ENCODE assay signal across 8 cellular contexts in genomic region chr17:81393684-81394376, GRCh38. TPM values are rescaled to one million over a fixed set of nuclear protein-coding genes. Genes with fewer than 3 reads are reported as not detected.
DNase-seq lines count a peak whose midpoint lies in the region; ATAC-seq and TF ChIP-seq lines count a peak whose summit lies in the region.

No MANE protein-coding gene starts in this region.

- H3K4me3 ChIP-seq in PC-9: peak overlapping the region; percentile 63; the same call in 1 of the 2 replicates
- H3K4me3 ChIP-seq in heart right ventricle: peak overlapping the region; percentile 54 to 94 (median 80)
- H3K4me3 ChIP-seq in osteoblast (ENCODE audit: insufficient read depth, low read length): peak overlapping the region; percentile 84
- H3K4me3 ChIP-seq in upper lobe of right lung: peak overlapping the region; percentile 74

- peaks cover 15% of the 10 kb centered on the region for H3K4me1 ChIP-seq in PC-9 (replicated peaks; ENCODE audit: insufficient read depth)
- H3K4me1 ChIP-seq in heart right ventricle: peaks cover 20 to 82% (median 46%) of the 10 kb centered on the region in 9 donors
- peaks cover 34% of the 10 kb centered on the region for H3K4me1 ChIP-seq in osteoblast (ENCODE audit: insufficient read depth, low read length)
- peaks cover 42% of the 10 kb centered on the region for H3K4me1 ChIP-seq in upper lobe of right lung

- peak overlapping the region; percentile 96 for H3K4me2 ChIP-seq in PC-9
- H3K4me2 ChIP-seq in osteoblast (ENCODE audit: insufficient read depth, low read length): peak overlapping the region; percentile 95

- WGBS in heart right ventricle, 2 donors: 0% methylated on average over 63 of the region's 63 CpGs

- H3K27me3 ChIP-seq in PC-9 (ENCODE audit: insufficient read depth, low read depth) (no peaks in the 10 kb centered on the region), heart right ventricle (peaks cover 0 to 68% (median 0%) of the 10 kb centered on the region in 7 donors), osteoblast (ENCODE audit: insufficient read depth, low read length) (no peaks in the 10 kb centered on the region), upper lobe of right lung (no peaks in the 10 kb centered on the region)

- ATAC-seq in heart right ventricle (peak; percentile 63 to 87 (median 72)), upper lobe of right lung (peak; percentile 75), GM18511 (IDR thresholded peaks at IDR 0.05; ENCODE audit: unreplicated experiment) (no peak)

- no TSS peak for BruUV-seq in PC-9 (replicated peaks; lab: Mats Ljungman, UMichigan)

- H3K27ac ChIP-seq in PC-9 (no peak overlapping the region), heart right ventricle (peak overlapping the region; percentile 94 to 99 (median 96)), osteoblast (ENCODE audit: low read depth, low read length) (peak overlapping the region; percentile 66), upper lobe of right lung (peak overlapping the region; percentile 95)

- H3K79me2 ChIP-seq in PC-9 (ENCODE audit: low read depth): peaks cover 43% of the 10 kb centered on the region
- peaks cover 79% of the 10 kb centered on the region for H3K79me2 ChIP-seq in osteoblast (ENCODE audit: insufficient read depth, low read length)

- intact Hi-C loops in PC-9 (cut with micrococcal nuclease; ENCODE audit: unreplicated experiment) (loop anchor here (1.0 to 10.0 kb wide), 5 partner anchors 25 to 171 kb away; partner anchors contain the start of gene SLC38A10), heart right ventricle (cut with DNase I) (loop anchor here in 7 of 10 donors (2.0 to 10.0 kb wide), 9 partner anchors 87 to 139 kb away; partner anchors contain the start of genes SLC38A10 (in 2 of the 7) and ACTG1 (in 1 of the 7)), upper lobe of right lung (cut with DNase I) (no loop called here)

- no peak overlapping the region for H2AFZ ChIP-seq in PC-9
- no peak overlapping the region for H2AFZ ChIP-seq in osteoblast (ENCODE audit: low read length)

- CTCF ChIA-PET in PC-9 (lab: Charles Lee): no interaction called here

- no peaks in the 10 kb centered on the region for H3K9me2 ChIP-seq in PC-9 (ENCODE audit: insufficient read depth)

- H3K36me3 ChIP-seq in PC-9 (ENCODE audit: low read depth) (no peaks in the 10 kb centered on the region), heart right ventricle (no peaks in the 10 kb centered on the region), osteoblast (ENCODE audit: insufficient read depth, low read length) (no peaks in the 10 kb centered on the region), upper lobe of right lung (no peaks in the 10 kb centered on the region)

- POLR2A ChIA-PET in PC-9 (lab: Charles Lee; ENCODE audit: unreplicated experiment): interaction anchor here (0.7 to 1.0 kb wide), 2 partner anchors 59 to 112 kb away, joined by 3 to 4 read pairs; no protein-coding TSS in a partner anchor

- TF ChIP-seq CTCF in PC-9 (conservative IDR thresholded peaks at IDR 0.05) (no peak), heart right ventricle (IDR thresholded peaks at IDR 0.05) (peak in 4 of 9 donors; percentile 12 to 43 (median 32)), osteoblast (IDR thresholded peaks at IDR 0.05; ENCODE audit: extremely low read depth, low read depth, low read length) (peak; percentile 29), upper lobe of right lung (IDR thresholded peaks at IDR 0.05) (no peak)

- DNase-seq in DMS79 treated with DMSO at 0.1 percent for 48 hours (lab: John Stamatoyannopoulos, UW) (peak; percentile 85), KBM-7 (peak; percentile 99), PC-9 (peak; percentile 92 to 100), amniotic stem cell (lab: John Stamatoyannopoulos, UW) (peak; percentile 99), heart right ventricle (peak; percentile 100), osteoblast (ENCODE audit: insufficient read length, low spot score, missing footprints) (peak; percentile 100), upper lobe of right lung (peak; percentile 100)

- in situ Hi-C loops in KBM-7 (cut with MboI; ENCODE audit: low pct_unique_long_range_greater_than_20kb, low sequenced_read_pairs): no loop called here

- peaks cover 7% of the 10 kb centered on the region; the same call in 1 of the 2 replicates for H3F3A ChIP-seq in PC-9 (ENCODE audit: insufficient read depth, low read depth)

- H3K9me3 ChIP-seq in PC-9 (ENCODE audit: insufficient read depth, low read depth) (no peaks in the 10 kb centered on the region), heart right ventricle (no peaks in the 10 kb centered on the region), osteoblast (ENCODE audit: low read depth, low read length) (no peaks in the 10 kb centered on the region), upper lobe of right lung (no peaks in the 10 kb centered on the region)

- no peaks in the 10 kb centered on the region for H4K20me1 ChIP-seq in PC-9 (ENCODE audit: insufficient read depth)
- H4K20me1 ChIP-seq in osteoblast (ENCODE audit: insufficient read depth, low read length): peaks cover 8% of the 10 kb centered on the region

RNA-seq across cellular contexts. Expression of gene BAHCC1, which starts 1.4 kb away (rescaled TPM):
- total RNA-seq in PC-9 (2021): 33.7 and 35.4 TPM in 2 replicates
- total RNA-seq in heart right ventricle: 10 to 100 TPM in 2 of 10 donors, 1 to 10 TPM in 8; 6.3 to 11.1 (median 9.2) TPM
- 10 to 100 TPM in 1 of 2 donors, 1 to 10 TPM in 1; 4.8 to 13.1 TPM for polyA plus RNA-seq in heart right ventricle
- total RNA-seq in osteoblast: 11.2 and 11.5 TPM in 2 replicates
- total RNA-seq in upper lobe of right lung: 23.3 TPM
